In the genomic region with DNA sequence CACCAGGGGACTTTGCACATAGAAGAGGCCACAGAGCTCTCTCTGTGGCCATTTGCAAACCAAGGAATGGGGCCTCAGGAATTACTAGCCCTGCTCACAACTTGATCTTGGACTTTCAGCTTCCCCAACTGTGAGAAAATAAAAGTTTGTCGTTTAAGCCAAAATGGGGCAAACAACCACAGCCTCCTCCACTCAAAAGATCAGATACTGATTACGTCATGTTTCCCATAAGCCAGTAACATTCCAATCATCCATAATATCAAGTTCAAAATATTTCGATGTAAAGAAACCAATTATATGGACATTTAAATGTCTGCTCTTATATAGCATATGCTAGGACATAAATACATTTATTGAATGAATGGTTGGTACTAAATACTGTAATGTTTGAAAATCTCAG, we compare ENCODE assay signal across 30 cellular contexts.
"Had no signal": no experiment of that assay in that cellular context is flagged by ENCODE, and none has a peak within 500 bp of the region (broad histone marks: within the 10 kb centered on the region; RNA-seq: fewer than 3 reads in every experiment).

No MANE protein-coding gene starts in this region.

- H3K27ac ChIP-seq: neural progenitor cell, ovary, parathyroid adenoma, psoas muscle, skin epidermis, suprapubic skin, testis, tibial artery, transverse colon, upper lobe of right lung, uterus had no signal

- H3K9me3 ChIP-seq: ovary, testis, transverse colon, upper lobe of right lung, uterus had no signal

- H2AFZ ChIP-seq: neural progenitor cell, parathyroid adenoma had no signal

- H3K36me3 ChIP-seq: neural progenitor cell, ovary, suprapubic skin, tibial artery, transverse colon, upper lobe of right lung, uterus had no signal

- H3K4me3 ChIP-seq: neural progenitor cell, ovary, psoas muscle, skin epidermis, suprapubic skin, testis, tibial artery, transverse colon, upper lobe of right lung, uterus had no signal

- H3K4me1 ChIP-seq: parathyroid adenoma, psoas muscle, suprapubic skin, testis, tibial artery, transverse colon, upper lobe of right lung, uterus had no signal

- H3K9ac ChIP-seq: neural progenitor cell, parathyroid adenoma had no signal

- H3K4me1 Mint-ChIP-seq: naive thymus-derived CD4-positive, alpha-beta T cell; natural killer cell; nephron; stimulated activated memory B cell treated with anti-CD40 and anti-IgM and Interleukin-4, amounts not matched to agents 10 μg/mL and 1 μg/mL and 100 μg/mL, for 72 hours; stimulated activated naive CD8-positive, alpha-beta T cell treated with anti-CD3 and anti-CD28 coated beads, Interleukin-15, amount 100 ng/mL, for 72 hours had no signal

- H3K27ac Mint-ChIP-seq: naive thymus-derived CD4-positive, alpha-beta T cell; natural killer cell; nephron; neural progenitor cell; progenitor cell of endocrine pancreas; stimulated activated memory B cell treated with anti-CD40 and anti-IgM and Interleukin-4, amounts not matched to agents 10 μg/mL and 1 μg/mL and 100 μg/mL, for 72 hours; stimulated activated naive CD8-positive, alpha-beta T cell treated with anti-CD3 and anti-CD28 coated beads, Interleukin-15, amount 100 ng/mL, for 72 hours; type B pancreatic cell had no signal

- ATAC-seq: naive thymus-derived CD4-positive, alpha-beta T cell; natural killer cell; psoas muscle; right cardiac atrium; sciatic nerve; stimulated activated memory B cell treated with anti-CD40 and anti-IgM and Interleukin-4, amounts not matched to agents 10 μg/mL and 1 μg/mL and 100 μg/mL, for 72 hours; stimulated activated naive CD8-positive, alpha-beta T cell treated with anti-CD3 and anti-CD28 coated beads, Interleukin-15, amount 100 ng/mL, for 72 hours; stimulated activated naive CD8-positive, alpha-beta T cell treated with anti-CD3 and anti-CD28 coated beads, Interleukin-15, Interleukin-2, amounts not matched to agents 100 U/mL and 50 U/mL, for 24 hours; upper lobe of right lung had no signal

- H3K36me3 Mint-ChIP-seq: naive thymus-derived CD4-positive, alpha-beta T cell; natural killer cell; neural progenitor cell; stimulated activated memory B cell treated with anti-CD40 and anti-IgM and Interleukin-4, amounts not matched to agents 10 μg/mL and 1 μg/mL and 100 μg/mL, for 72 hours; type B pancreatic cell had no signal

- DNase-seq: naive thymus-derived CD4-positive, alpha-beta T cell; natural killer cell; occipital lobe; ovary; posterior cingulate gyrus; psoas muscle; right cardiac atrium; stimulated activated CD4-positive, alpha-beta T cell treated with anti-CD3 and anti-CD28 coated beads, Interleukin-15, amount 100 ng/mL, for 24 hours; stimulated activated CD4-positive, alpha-beta T cell treated with anti-CD3 and anti-CD28 coated beads, Interleukin-2, amount 100 ng/mL, for 24 hours; stimulated activated CD4-positive, alpha-beta T cell treated with anti-CD3 and anti-CD28 coated beads, Interleukin-2, amount 100 ng/mL, for 48 hours; stimulated activated CD4-positive, alpha-beta T cell treated with anti-CD3 and anti-CD28 coated beads, Interleukin-4, amount 100 ng/mL, for 4 hours; stimulated activated CD8-positive, alpha-beta memory T cell treated with anti-CD3 and anti-CD28 coated beads, Interleukin-4, amount 100 ng/mL, for 48 hours; stimulated activated naive CD4-positive, alpha-beta T cell; stimulated activated naive CD8-positive, alpha-beta T cell treated with anti-CD3 and anti-CD28 coated beads, Interleukin-15, amount 100 ng/mL, for 72 hours; stimulated activated naive CD8-positive, alpha-beta T cell treated with anti-CD3 and anti-CD28 coated beads, Interleukin-15, Interleukin-2, amounts not matched to agents 100 U/mL and 50 U/mL, for 24 hours; substantia nigra; testis; tibial artery; transverse colon; upper lobe of right lung; uterus had no signal

- H3K4me2 ChIP-seq: neural progenitor cell had no signal

- H3K4me3 Mint-ChIP-seq: naive thymus-derived CD4-positive, alpha-beta T cell; natural killer cell; nephron; neural progenitor cell; stimulated activated memory B cell treated with anti-CD40 and anti-IgM and Interleukin-4, amounts not matched to agents 10 μg/mL and 1 μg/mL and 100 μg/mL, for 72 hours; stimulated activated naive CD8-positive, alpha-beta T cell treated with anti-CD3 and anti-CD28 coated beads, Interleukin-15, amount 100 ng/mL, for 72 hours; type B pancreatic cell had no signal

- H3K79me2 ChIP-seq: parathyroid adenoma had no signal

- H3K27me3 ChIP-seq: neural progenitor cell, ovary, suprapubic skin, testis, tibial artery, transverse colon, upper lobe of right lung, uterus had no signal

- H3K27me3 Mint-ChIP-seq: stimulated activated memory B cell treated with anti-CD40 and anti-IgM and Interleukin-4, amounts not matched to agents 10 μg/mL and 1 μg/mL and 100 μg/mL, for 72 hours; stimulated activated naive CD8-positive, alpha-beta T cell treated with anti-CD3 and anti-CD28 coated beads, Interleukin-15, amount 100 ng/mL, for 72 hours; type B pancreatic cell had no signal
